In genomic region chr12:1927751-1928351, GRCh38 we compare ENCODE assay signal across 15 cellular contexts. TPM values are rescaled to one million over a fixed set of nuclear protein-coding genes. Genes with fewer than 3 reads are reported as not detected.
DNase-seq lines count a peak whose midpoint lies in the region; ATAC-seq lines count a peak whose summit lies in the region.
"Had no signal": no experiment of that assay in that cellular context is flagged by ENCODE, and none has a peak within 500 bp of the region (broad histone marks: within the 10 kb centered on the region; RNA-seq: fewer than 3 reads in every experiment).

No MANE protein-coding gene starts in this region.

- no peak overlapping the region for H3K23ac ChIP-seq in mesendoderm (ENCODE audit: low read length)

- H3K18ac ChIP-seq in mesendoderm (ENCODE audit: low read length) = no peak overlapping the region

- no peaks in the 10 kb centered on the region for H3K36me3 ChIP-seq in mesendoderm (ENCODE audit: control insufficient read depth, insufficient read depth, low read length)
- H3K36me3 ChIP-seq in H7 (replicated peaks; ENCODE audit: control insufficient read depth, insufficient read depth, low read length) = no peaks in the 10 kb centered on the region
- H3K36me3 ChIP-seq: neutrophil had no signal

- H3K79me1 ChIP-seq in mesendoderm (ENCODE audit: low read length) = no peaks in the 10 kb centered on the region

- H2BK15ac ChIP-seq in mesendoderm (replicated peaks; ENCODE audit: low read depth) = no peak overlapping the region

- WGBS in mesendoderm (ENCODE audit: extremely low coverage, insufficient coverage, low lambda C conversion rate) = no CpG with 5 or more reads among the region's 15 CpGs

- H3K27ac ChIP-seq in mesendoderm (ENCODE audit: low read depth, low read length) = no peak overlapping the region

- H2BK5ac ChIP-seq in mesendoderm (ENCODE audit: low read length) = no peak overlapping the region

- H3K4me2 ChIP-seq in mesendoderm (ENCODE audit: low read length) = no peak overlapping the region

- peak; percentile 10 for DNase-seq in activated T-cell treated with anti-CD3 and anti-CD28 coated beads, Interleukin-2, amount 50 U/mL, for 1 hour
- DNase-seq in activated T-cell treated with anti-CD3 and anti-CD28 coated beads for 4 hours = no peak
- DNase-seq in epidermal melanocyte (ENCODE audit: insufficient read length, low spot score) = peak; percentile 34
- peak; percentile 19 for DNase-seq in mesendoderm
- peak; percentile 41 for DNase-seq in ureter (ENCODE audit: low spot score)
- DNase-seq in NCI-H82 treated with DMSO at 0.1 percent for 48 hours (lab: John Stamatoyannopoulos, UW; ENCODE audit: unreplicated experiment) = no peak
- no peak for DNase-seq in H7
- DNase-seq: hippocampal formation, NCI-H2081, SW 1271, trophoblast cell had no signal

- no peak overlapping the region for H4K8ac ChIP-seq in mesendoderm (ENCODE audit: low read depth, low read length)

- H3K4me3 ChIP-seq in mesendoderm (ENCODE audit: low read length) (no peak overlapping the region), H7 (ENCODE audit: insufficient read depth, low read depth, low read length) (no peak overlapping the region)

- no peak overlapping the region for H2AK5ac ChIP-seq in mesendoderm (ENCODE audit: low read length)

- H2BK120ac ChIP-seq in mesendoderm (ENCODE audit: low read depth, low read length) = no peak overlapping the region

- no peak overlapping the region for H3K56ac ChIP-seq in mesendoderm (ENCODE audit: low read length)

- no peaks in the 10 kb centered on the region for H3K79me2 ChIP-seq in mesendoderm (ENCODE audit: control insufficient read depth, insufficient read depth, low read length)

- H3K27me3 ChIP-seq in mesendoderm (ENCODE audit: insufficient read depth, low read length, poor library complexity) (no peaks in the 10 kb centered on the region), H7 (ENCODE audit: control insufficient read depth, insufficient read depth, low read length) (no peaks in the 10 kb centered on the region)

- ATAC-seq in GM19452 (IDR thresholded peaks at IDR 0.05; ENCODE audit: unreplicated experiment) = no peak
- ATAC-seq: activated T-helper 17 cell treated with anti-CD3 and anti-CD28 coated beads, Interleukin-2, amount 50 U/mL, for 72 hours; WTC11 had no signal

- no peak overlapping the region for H3K4ac ChIP-seq in mesendoderm (ENCODE audit: low read depth, low read length)

- no peak overlapping the region for H3K9ac ChIP-seq in mesendoderm (ENCODE audit: low read length)

- no peaks in the 10 kb centered on the region for H3K4me1 ChIP-seq in mesendoderm (ENCODE audit: control insufficient read depth, low read depth, low read length)

- no peak overlapping the region for H4K5ac ChIP-seq in mesendoderm (ENCODE audit: low read length)

RNA-seq across cellular contexts. Expression of gene CACNA2D4, which starts 9.4 kb away (rescaled TPM):
- 0.18 TPM for polyA plus RNA-seq in mesendoderm (2013, experiment 1 of 2)
- 0.13 TPM for polyA plus RNA-seq in mesendoderm (2013, experiment 2 of 2)
- 3.4 TPM for total RNA-seq in ureter
- total RNA-seq in H7 (2014; rRNA removed; shearing (Covaris generic)) = 0.03 and 0.22 TPM in 2 replicates

Comparison
In these comparisons a context has a peak if more than half of its experiments do, and no peak if none do; other contexts are left out.
1. DNase-seq: peak in activated T-cell treated with anti-CD3 and anti-CD28 coated beads, Interleukin-2, amount 50 U/mL, for 1 hour (single experiment), epidermal melanocyte (single experiment), mesendoderm (single experiment) and ureter (single experiment); none in activated T-cell treated with anti-CD3 and anti-CD28 coated beads for 4 hours (single experiment), NCI-H82 treated with DMSO at 0.1 percent for 48 hours (single experiment) and H7 (single experiment).